In the genomic region with DNA sequence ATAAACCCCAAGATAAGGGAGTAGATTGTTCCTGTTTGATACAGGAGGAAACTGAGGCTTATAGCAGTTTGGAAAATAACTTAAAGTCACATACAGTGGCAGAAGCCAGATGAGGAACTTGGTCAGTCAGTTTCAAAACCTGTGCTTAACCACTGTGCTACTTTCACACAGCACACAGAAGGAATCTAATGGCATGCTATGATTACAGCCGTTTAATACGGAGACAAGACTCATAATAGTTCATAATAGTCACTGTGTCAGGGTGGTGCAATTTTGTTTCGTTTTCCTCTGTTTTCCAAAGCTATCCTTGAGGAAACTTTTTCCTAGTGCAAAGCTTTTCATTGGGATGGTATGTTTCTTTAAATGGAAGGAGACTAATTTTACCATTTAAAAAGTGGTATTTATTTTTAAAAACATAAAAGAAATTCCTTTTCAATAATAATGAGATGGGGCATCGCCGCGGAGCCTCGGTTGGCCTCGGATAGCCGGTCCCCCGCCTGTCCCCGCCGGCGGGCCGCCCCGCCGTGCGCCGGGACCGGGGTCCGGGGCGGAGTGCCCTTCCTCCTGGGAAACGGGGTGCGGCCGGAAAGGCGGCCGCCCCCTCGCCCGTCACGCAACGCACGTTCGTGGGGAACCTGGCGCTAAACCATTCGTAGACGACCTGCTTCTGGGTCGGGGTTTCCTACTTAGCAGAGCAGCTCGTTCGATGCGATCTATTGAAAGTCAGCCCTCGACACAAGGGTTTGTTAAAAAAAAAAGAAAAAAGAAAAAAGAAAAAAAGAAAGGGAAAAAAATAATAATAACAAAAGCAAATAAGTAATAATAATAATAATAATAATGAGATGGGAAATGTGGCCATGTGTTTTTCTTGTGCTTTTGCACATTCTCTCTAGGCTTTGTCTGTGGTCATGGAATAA, we compare ENCODE assay signal across 9 cellular contexts.
A peak's percentile ranks its signal among the peaks of the same experiment; 100 is the strongest.
DNase-seq lines count a peak whose midpoint lies in the region; ATAC-seq and TF ChIP-seq lines count a peak whose summit lies in the region.
"Had no signal": no experiment of that assay in that cellular context is flagged by ENCODE, and none has a peak within 500 bp of the region (broad histone marks: within the 10 kb centered on the region; RNA-seq: fewer than 3 reads in every experiment).

No MANE protein-coding gene starts in this region.

- no peak overlapping the region for H2AFZ ChIP-seq in mesenchymal stem cell (ENCODE audit: low read depth, low read length)

- H3K4me1 Mint-ChIP-seq in CD8-positive, alpha-beta T cell (ENCODE audit: low read depth) = peaks cover 21% of the 10 kb centered on the region
- H3K4me1 Mint-ChIP-seq in MCF 10A (ENCODE audit: insufficient read depth, unreplicated experiment) = peaks cover 17% of the 10 kb centered on the region

- no peak overlapping the region for H3K27ac ChIP-seq in CD8-positive, alpha-beta T cell (ENCODE audit: low read depth, low read length)
- no peak overlapping the region for H3K27ac ChIP-seq in mesenchymal stem cell (ENCODE audit: low read length, poor library complexity, severe bottlenecking)

- 75% methylated on average over 39 of the region's 40 CpGs for WGBS in mesenchymal stem cell

- no peak overlapping the region for H3K14ac ChIP-seq in mesenchymal stem cell (ENCODE audit: low read length in 2 of 2)

- H3K9me3 Mint-ChIP-seq in CD8-positive, alpha-beta T cell = peaks cover 13% of the 10 kb centered on the region
- H3K9me3 Mint-ChIP-seq in MCF 10A (ENCODE audit: unreplicated experiment) = peaks cover 13% of the 10 kb centered on the region

- H3K36me3 Mint-ChIP-seq in CD8-positive, alpha-beta T cell = no peaks in the 10 kb centered on the region
- peaks cover 6% of the 10 kb centered on the region for H3K36me3 Mint-ChIP-seq in MCF 10A (ENCODE audit: insufficient read depth, unreplicated experiment)

- H3K4ac ChIP-seq in mesenchymal stem cell (ENCODE audit: low read depth in 1 of 2, low read length in 2 of 2) = no peak overlapping the region

- H3K4me2 ChIP-seq in mesenchymal stem cell (ENCODE audit: low read length, poor library complexity, severe bottlenecking) = no peak overlapping the region

- H3K9ac ChIP-seq in mesenchymal stem cell (ENCODE audit: low read length) = peak overlapping the region; percentile 77

- no peak for DNase-seq in CD8-positive, alpha-beta T cell
- DNase-seq in MCF 10A (ENCODE audit: unreplicated experiment) (no peak), mesenchymal stem cell (no peak), GM19238 (ENCODE audit: insufficient read length, low spot score) (no peak), midbrain (lab: John Stamatoyannopoulos, UW) (no peak)

- H3K36me3 ChIP-seq in CD8-positive, alpha-beta T cell (ENCODE audit: insufficient read depth, low read length) = no peaks in the 10 kb centered on the region
- H3K36me3 ChIP-seq in mesenchymal stem cell (ENCODE audit: control insufficient read depth in 1 of 2, insufficient read depth in 2 of 2, low read depth in 1 of 2, low read length in 2 of 2) = no peaks in the 10 kb centered on the region

- peaks cover 35% of the 10 kb centered on the region for H3K27me3 Mint-ChIP-seq in CD8-positive, alpha-beta T cell (ENCODE audit: low read depth)
- H3K27me3 Mint-ChIP-seq in MCF 10A (ENCODE audit: insufficient read depth, unreplicated experiment) = no peaks in the 10 kb centered on the region

- no peak overlapping the region for H3K27ac Mint-ChIP-seq in CD8-positive, alpha-beta T cell
- H3K27ac Mint-ChIP-seq in MCF 10A (ENCODE audit: low read depth, unreplicated experiment) = no peak overlapping the region

- POLR2A ChIA-PET in CD8-positive, alpha-beta T cell (lab: Charles Lee) = interaction anchor here (0.6 kb wide), 1 partner anchor 66 kb away, joined by 3 read pairs; no protein-coding TSS in a partner anchor
- POLR2A ChIA-PET in MCF 10A (lab: Yijun Ruan, JAX) = interaction anchor here (0.7 to 1.1 kb wide), 3 partner anchors 9 to 42 kb away, joined by 3 to 4 read pairs (median 3); no protein-coding TSS in a partner anchor

- H3K4me3 ChIP-seq in CD8-positive, alpha-beta T cell (ENCODE audit: low read depth, low read length) = no peak overlapping the region
- H3K4me3 ChIP-seq in mesenchymal stem cell (ENCODE audit: insufficient read depth in 1 of 2, low read depth in 1 of 2, low read length in 2 of 2) = peak overlapping the region in 1 of 2 experiments; percentile 70
- H3K4me3 ChIP-seq: K562 had no signal

- H2BK12ac ChIP-seq in mesenchymal stem cell (ENCODE audit: low read length in 2 of 2) = no peak overlapping the region

- intact Hi-C loops in CD8-positive, alpha-beta T cell (cut with DNase I, micrococcal nuclease) = loop anchor here in 1 of 2 experiments (10.0 kb wide), 1 partner anchor 83 kb away; no protein-coding TSS in a partner anchor
- intact Hi-C loops in MCF 10A (cut with micrococcal nuclease) = no loop called here

- no TSS peak for BruUV-seq in MCF 10A (replicated peaks; lab: Mats Ljungman, UMichigan)

- H2BK5ac ChIP-seq in mesenchymal stem cell (ENCODE audit: low read depth, low read length, poor library complexity, severe bottlenecking) = no peak overlapping the region

- no peak overlapping the region for H2BK15ac ChIP-seq in mesenchymal stem cell (ENCODE audit: low read depth, poor library complexity, severe bottlenecking)

- no peak overlapping the region for H3K18ac ChIP-seq in mesenchymal stem cell (ENCODE audit: low read depth in 1 of 2, low read length in 2 of 2)

- H3K79me1 ChIP-seq in mesenchymal stem cell (replicated peaks; ENCODE audit: low read length, poor library complexity, severe bottlenecking) = no peaks in the 10 kb centered on the region

- H2AK5ac ChIP-seq in mesenchymal stem cell (ENCODE audit: low read length, severe bottlenecking) = no peak overlapping the region

- no peak for TF ChIP-seq CTCF in CD8-positive, alpha-beta T cell (IDR thresholded peaks at IDR 0.05)
- TF ChIP-seq CTCF in MCF 10A (IDR thresholded peaks at IDR 0.05; ENCODE audit: unreplicated experiment) = no peak

- H3K4me3 Mint-ChIP-seq in CD8-positive, alpha-beta T cell = peak overlapping the region; percentile 74
- H3K4me3 Mint-ChIP-seq in MCF 10A (ENCODE audit: unreplicated experiment) = peak overlapping the region; percentile 53

- ATAC-seq in CD8-positive, alpha-beta T cell = no peak
- ATAC-seq in GM21360 (IDR thresholded peaks at IDR 0.05; ENCODE audit: unreplicated experiment) (peak; percentile 89), HG03575 (IDR thresholded peaks at IDR 0.05; ENCODE audit: extremely low read depth, insufficient number of reproducible peaks, low FRiP score, unreplicated experiment) (peak; percentile 63), GM21737 (IDR thresholded peaks at IDR 0.05; ENCODE audit: unreplicated experiment) (no peak)
- ATAC-seq: K562 had no signal

- no peak overlapping the region for H2BK120ac ChIP-seq in mesenchymal stem cell (ENCODE audit: low read depth, low read length)

- no peaks in the 10 kb centered on the region for H3K4me1 ChIP-seq in CD8-positive, alpha-beta T cell (ENCODE audit: insufficient read depth, low read length)
- H3K4me1 ChIP-seq in mesenchymal stem cell (ENCODE audit: control insufficient read depth, insufficient read depth, low read depth, low read length) = no peaks in the 10 kb centered on the region

- no peaks in the 10 kb centered on the region for H3K9me3 ChIP-seq in CD8-positive, alpha-beta T cell (ENCODE audit: low read length)
- H3K9me3 ChIP-seq in mesenchymal stem cell (ENCODE audit: control insufficient read depth, low read length) = peaks cover 7% of the 10 kb centered on the region

- no peak overlapping the region for H3K23ac ChIP-seq in mesenchymal stem cell (ENCODE audit: low read length in 2 of 2)

- H3K27me3 ChIP-seq in CD8-positive, alpha-beta T cell (ENCODE audit: insufficient read depth, low read length) = no peaks in the 10 kb centered on the region
- no peaks in the 10 kb centered on the region for H3K27me3 ChIP-seq in mesenchymal stem cell (ENCODE audit: control insufficient read depth in 1 of 2, insufficient read depth in 1 of 2, low read length in 2 of 2)

- H4K91ac ChIP-seq in mesenchymal stem cell (ENCODE audit: low read length) = no peak overlapping the region

- CTCF ChIA-PET in CD8-positive, alpha-beta T cell (lab: Charles Lee) = no interaction called here
- CTCF ChIA-PET in MCF 10A (lab: Yijun Ruan, JAX) = interaction anchor here (0.6 kb wide), 1 partner anchor 8 kb away, joined by 4 read pairs; no protein-coding TSS in a partner anchor

- H4K8ac ChIP-seq in mesenchymal stem cell (ENCODE audit: low read length) = no peak overlapping the region

Comparison
In these comparisons a context has a peak if more than half of its experiments do, and no peak if none do; other contexts are left out.
1. ATAC-seq: peak in GM21360 (single experiment) and HG03575 (single experiment); none in CD8-positive, alpha-beta T cell (single experiment) and GM21737 (single experiment).